In genomic region chr6:16514249-16514648, GRCh38 we compare ENCODE assay signal across 8 cellular contexts.
DNase-seq lines count a peak whose midpoint lies in the region; ATAC-seq and TF ChIP-seq lines count a peak whose summit lies in the region.

No MANE protein-coding gene starts in this region.

- in situ Hi-C loops in GM13977 (cut with MboI; ENCODE audit: low pct_unique_long_range_greater_than_20kb, low sequenced_read_pairs, unreplicated experiment), result loop anchor here (10.0 kb wide), 2 partner anchors 179 to 251 kb away; partner anchors contain the start of gene ATXN1

- H3K4me1 ChIP-seq in SJSA1 (replicated peaks) (0 out of 2 replicates have a peak, but pooled peaks cover 3% of the 10 kb centered on the region), right lobe of liver (no peaks in the 10 kb centered on the region), uterus (peaks cover 0 to 7% of the 10 kb centered on the region in 2 donors)

- ATAC-seq in right lobe of liver, result peak; percentile 39 to 51 (median 46)
- ATAC-seq in GM18511 (IDR thresholded peaks at IDR 0.05; ENCODE audit: unreplicated experiment), result no peak

- no peaks in the 10 kb centered on the region for H3K9me3 ChIP-seq in SJSA1 (replicated peaks)
- H3K9me3 ChIP-seq in right lobe of liver, result no peaks in the 10 kb centered on the region
- no peaks in the 10 kb centered on the region for H3K9me3 ChIP-seq in uterus

- no peaks in the 10 kb centered on the region for H3K27me3 ChIP-seq in SJSA1 (replicated peaks)
- no peaks in the 10 kb centered on the region for H3K27me3 ChIP-seq in right lobe of liver
- no peaks in the 10 kb centered on the region for H3K27me3 ChIP-seq in uterus

- TF ChIP-seq CTCF in GM13977 (IDR thresholded peaks at IDR 0.05; ENCODE audit: extremely low read depth, insufficient read depth, missing control alignments) (peak; percentile 55), right lobe of liver (IDR thresholded peaks at IDR 0.05) (peak; percentile 31 to 53 (median 44)), uterus (IDR thresholded peaks at IDR 0.05) (peak; percentile 50 to 56 (median 53))

- DNase-seq in Ammon's horn (ENCODE audit: low spot score) (peak; percentile 76), GM13977 (ENCODE audit: low spot score) (peak; percentile 40), SJSA1 (ENCODE audit: low read depth in 1 of 2, low spot score in 2 of 2) (peak; percentile 48 to 49), right lobe of liver (no peak), uterus (no peak), NCI-H187 treated with DMSO at 0.1 percent for 48 hours (lab: John Stamatoyannopoulos, UW) (no peak)
- DNase-seq in central memory CD4-positive, alpha-beta T cell, result peak; percentile 36

- intact Hi-C loops in right lobe of liver (cut with DNase I) (loop anchor here in 1 of 2 donors (10.0 kb wide), 1 partner anchor 261 kb away; no protein-coding TSS in a partner anchor), uterus (cut with DNase I; ENCODE audit: low total_unique reads) (loop anchor here (10.0 kb wide), 1 partner anchor 251 kb away; the partner anchor contains the start of gene ATXN1)

- 42% methylated on average over 8 of the region's 8 CpGs for WGBS in right lobe of liver (ENCODE audit: insufficient coverage, low coverage, low lambda C conversion rate, missing lambda C conversion rate)

- H3K27ac ChIP-seq in SJSA1 (no peak overlapping the region), right lobe of liver (no peak overlapping the region), uterus (peak overlapping the region; percentile 40 to 62)

- H3K36me3 ChIP-seq in SJSA1 (no peaks in the 10 kb centered on the region), right lobe of liver (peaks cover 0 to 6% (median 0%) of the 10 kb centered on the region in 4 donors), uterus (no peaks in the 10 kb centered on the region)

- TF ChIP-seq POLR2A in right lobe of liver (IDR thresholded peaks at IDR 0.05) (no peak), uterus (IDR thresholded peaks at IDR 0.05) (no peak)

- H3K4me3 ChIP-seq in SJSA1 (no peak overlapping the region), right lobe of liver (no peak overlapping the region), uterus (no peak overlapping the region)

Comparison
In these comparisons a context has a peak if more than half of its experiments do, and no peak if none do; other contexts are left out.
1. DNase-seq: peak in Ammon's horn (single experiment), GM13977 (single experiment), SJSA1 (2 of 2) and central memory CD4-positive, alpha-beta T cell (single experiment); none in right lobe of liver (0 of 3), uterus (0 of 2) and NCI-H187 treated with DMSO at 0.1 percent for 48 hours (single experiment).
2. H3K27ac ChIP-seq: peak in uterus (2 of 2); none in SJSA1 (single experiment) and right lobe of liver (0 of 3).
3. Peak in every context shown above with its lines, with median percentiles within 50 percentile points of each other: CTCF ChIP-seq.